ENCODE assay signal across 1 cellular context in the genomic region with DNA sequence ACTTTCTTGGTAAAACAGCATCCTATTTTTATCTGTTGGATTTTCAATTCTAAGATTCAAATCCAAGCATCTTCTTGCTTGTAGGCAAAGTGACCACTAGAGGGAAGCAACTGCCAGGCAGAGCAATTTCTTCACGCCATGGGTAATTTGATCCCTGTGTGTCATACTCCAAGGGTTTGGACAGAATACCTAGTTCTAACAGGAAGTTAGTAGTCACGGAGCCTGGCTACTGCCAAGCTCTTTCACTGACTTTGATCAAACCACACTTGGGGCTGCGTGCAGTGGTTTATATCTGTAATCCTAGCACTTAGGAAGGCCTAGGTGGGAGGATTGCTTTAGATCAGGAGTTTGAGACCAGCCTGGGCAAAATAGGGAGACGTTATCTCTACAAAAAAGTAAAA.
TF ChIP-seq lines count a peak whose summit lies in the region.

No MANE protein-coding gene starts in this region.

TF ChIP-seq in HEK293, 187 proteins besides CTCF, POLR2A, EP300 and RAD21 (continued from another document):
- TF ChIP-seq, protein P1, sequence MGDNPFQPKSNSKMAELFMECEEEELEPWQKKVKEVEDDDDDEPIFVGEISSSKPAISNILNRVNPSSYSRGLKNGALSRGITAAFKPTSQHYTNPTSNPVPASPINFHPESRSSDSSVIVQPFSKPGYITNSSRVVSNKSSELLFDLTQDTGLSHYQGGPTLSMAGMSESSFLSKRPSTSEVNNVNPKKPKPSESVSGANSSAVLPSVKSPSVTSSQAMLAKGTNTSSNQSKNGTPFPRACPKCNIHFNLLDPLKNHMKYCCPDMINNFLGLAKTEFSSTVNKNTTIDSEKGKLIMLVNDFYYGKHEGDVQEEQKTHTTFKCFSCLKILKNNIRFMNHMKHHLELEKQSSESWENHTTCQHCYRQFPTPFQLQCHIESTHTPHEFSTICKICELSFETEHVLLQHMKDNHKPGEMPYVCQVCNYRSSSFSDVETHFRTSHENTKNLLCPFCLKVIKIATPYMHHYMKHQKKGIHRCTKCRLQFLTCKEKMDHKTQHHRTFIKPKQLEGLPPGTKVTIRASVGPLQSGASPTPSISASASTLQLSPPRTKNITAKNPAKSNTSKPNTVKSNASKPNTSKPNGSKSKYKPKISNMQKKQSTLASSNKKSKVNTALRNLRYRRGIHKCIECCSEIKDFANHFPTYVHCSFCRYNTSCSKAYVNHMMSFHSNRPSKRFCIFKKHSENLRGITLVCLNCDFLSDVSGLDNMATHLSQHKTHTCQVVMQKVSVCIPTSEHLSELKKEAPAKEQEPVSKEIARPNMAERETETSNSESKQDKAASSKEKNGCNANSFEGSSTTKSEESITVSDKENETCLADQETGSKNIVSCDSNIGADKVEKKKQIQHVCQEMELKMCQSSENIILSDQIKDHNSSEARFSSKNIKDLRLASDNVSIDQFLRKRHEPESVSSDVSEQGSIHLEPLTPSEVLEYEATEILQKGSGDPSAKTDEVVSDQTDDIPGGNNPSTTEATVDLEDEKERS (tag by site-specific recombination; IDR thresholded peaks at IDR 0.05) = no peak
- no peak for TF ChIP-seq ZNF621 (tag by site-specific recombination; IDR thresholded peaks at IDR 0.05)
- no peak for TF ChIP-seq ZNF776 (tag by site-specific recombination; IDR thresholded peaks at IDR 0.05; ENCODE audit: borderline replicate concordance)
- no peak for TF ChIP-seq ZNF510 (tag by site-specific recombination; IDR thresholded peaks at IDR 0.05; ENCODE audit: insufficient replicate concordance)
- TF ChIP-seq ELK4 (IDR thresholded peaks at IDR 0.05; ENCODE audit: borderline replicate concordance, low read depth, low read length) = no peak
- TF ChIP-seq ZNF311 (tag by site-specific recombination; IDR thresholded peaks at IDR 0.05; ENCODE audit: borderline replicate concordance) = no peak
- no peak for TF ChIP-seq ZNF114 (tag by site-specific recombination; IDR thresholded peaks at IDR 0.05)
- TF ChIP-seq OVOL3 (tag by site-specific recombination; IDR thresholded peaks at IDR 0.05) = no peak
- no peak for TF ChIP-seq ZNF639 (tag by site-specific recombination; IDR thresholded peaks at IDR 0.05)
- TF ChIP-seq ZNF302 (tag by site-specific recombination; IDR thresholded peaks at IDR 0.05; ENCODE audit: low read depth) = no peak
- TF ChIP-seq ZNF214 (tag by site-specific recombination; IDR thresholded peaks at IDR 0.05; ENCODE audit: borderline replicate concordance) = no peak
- TF ChIP-seq WT1 (tag by site-specific recombination; IDR thresholded peaks at IDR 0.05) = no peak
- TF ChIP-seq ZBTB17 (tag by site-specific recombination; IDR thresholded peaks at IDR 0.05) = peak; percentile 55; the same call in 1 of the 2 replicates
- no peak for TF ChIP-seq GLI2 (tag by site-specific recombination; IDR thresholded peaks at IDR 0.05; ENCODE audit: borderline replicate concordance, low read depth)
- TF ChIP-seq ZNF16 (tag by site-specific recombination; IDR thresholded peaks at IDR 0.05; ENCODE audit: low read depth) = no peak
- no peak for TF ChIP-seq ZNF747 (tag by site-specific recombination; IDR thresholded peaks at IDR 0.05)
- TF ChIP-seq ZNF530 (tag by site-specific recombination; IDR thresholded peaks at IDR 0.05; ENCODE audit: low read depth) = no peak
- TF ChIP-seq ZNF560 (tag by site-specific recombination; IDR thresholded peaks at IDR 0.05; ENCODE audit: borderline replicate concordance) = no peak
- no peak for TF ChIP-seq ZNF138 (tag by site-specific recombination; IDR thresholded peaks at IDR 0.05; ENCODE audit: borderline replicate concordance)
- TF ChIP-seq OSR2 (tag by site-specific recombination; IDR thresholded peaks at IDR 0.05) = peak; percentile 22; the same call in 1 of the 2 replicates
- no peak for TF ChIP-seq MZF1 (tag by site-specific recombination; IDR thresholded peaks at IDR 0.05; ENCODE audit: borderline replicate concordance)
- TF ChIP-seq SP7 (tag by site-specific recombination; IDR thresholded peaks at IDR 0.05) = 0 out of 2 replicates have a peak, but pooled peaks have one; percentile 34
- no peak for TF ChIP-seq ZNF391 (tag by site-specific recombination; IDR thresholded peaks at IDR 0.05; ENCODE audit: borderline replicate concordance, low read depth)
- peak; percentile 55; the same call in 1 of the 2 replicates for TF ChIP-seq IKZF3 (tag by site-specific recombination; IDR thresholded peaks at IDR 0.05)
- TF ChIP-seq, protein P2, sequence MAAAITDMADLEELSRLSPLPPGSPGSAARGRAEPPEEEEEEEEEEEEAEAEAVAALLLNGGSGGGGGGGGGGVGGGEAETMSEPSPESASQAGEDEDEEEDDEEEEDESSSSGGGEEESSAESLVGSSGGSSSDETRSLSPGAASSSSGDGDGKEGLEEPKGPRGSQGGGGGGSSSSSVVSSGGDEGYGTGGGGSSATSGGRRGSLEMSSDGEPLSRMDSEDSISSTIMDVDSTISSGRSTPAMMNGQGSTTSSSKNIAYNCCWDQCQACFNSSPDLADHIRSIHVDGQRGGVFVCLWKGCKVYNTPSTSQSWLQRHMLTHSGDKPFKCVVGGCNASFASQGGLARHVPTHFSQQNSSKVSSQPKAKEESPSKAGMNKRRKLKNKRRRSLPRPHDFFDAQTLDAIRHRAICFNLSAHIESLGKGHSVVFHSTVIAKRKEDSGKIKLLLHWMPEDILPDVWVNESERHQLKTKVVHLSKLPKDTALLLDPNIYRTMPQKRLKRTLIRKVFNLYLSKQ (tag by site-specific recombination; IDR thresholded peaks at IDR 0.05; ENCODE audit: borderline replicate concordance) = no peak
- TF ChIP-seq ZSCAN23 (tag by site-specific recombination; IDR thresholded peaks at IDR 0.05) = no peak
- TF ChIP-seq YY2 (tag by site-specific recombination; IDR thresholded peaks at IDR 0.05) = no peak
- no peak for TF ChIP-seq GLI4 (tag by site-specific recombination; IDR thresholded peaks at IDR 0.05)
- TF ChIP-seq TRIM28 (IDR thresholded peaks at IDR 0.05; ENCODE audit: borderline replicate concordance, low read length) = peak; percentile 80
- no peak for TF ChIP-seq ZNF670 (tag by site-specific recombination; IDR thresholded peaks at IDR 0.05; ENCODE audit: low read depth)
- TF ChIP-seq ZNF19 (tag by site-specific recombination; IDR thresholded peaks at IDR 0.05; ENCODE audit: low read depth) = no peak
- peak; percentile 57; the same call in 1 of the 2 replicates for TF ChIP-seq ZNF660 (tag by site-specific recombination; IDR thresholded peaks at IDR 0.05)
- TF ChIP-seq, protein P3, sequence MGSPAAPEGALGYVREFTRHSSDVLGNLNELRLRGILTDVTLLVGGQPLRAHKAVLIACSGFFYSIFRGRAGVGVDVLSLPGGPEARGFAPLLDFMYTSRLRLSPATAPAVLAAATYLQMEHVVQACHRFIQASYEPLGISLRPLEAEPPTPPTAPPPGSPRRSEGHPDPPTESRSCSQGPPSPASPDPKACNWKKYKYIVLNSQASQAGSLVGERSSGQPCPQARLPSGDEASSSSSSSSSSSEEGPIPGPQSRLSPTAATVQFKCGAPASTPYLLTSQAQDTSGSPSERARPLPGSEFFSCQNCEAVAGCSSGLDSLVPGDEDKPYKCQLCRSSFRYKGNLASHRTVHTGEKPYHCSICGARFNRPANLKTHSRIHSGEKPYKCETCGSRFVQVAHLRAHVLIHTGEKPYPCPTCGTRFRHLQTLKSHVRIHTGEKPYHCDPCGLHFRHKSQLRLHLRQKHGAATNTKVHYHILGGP (tag by site-specific recombination; IDR thresholded peaks at IDR 0.05) = no peak
- no peak for TF ChIP-seq SETDB1 (IDR thresholded peaks at IDR 0.05; ENCODE audit: insufficient read length, low read length)
- TF ChIP-seq ZNF324 (tag by site-specific recombination; IDR thresholded peaks at IDR 0.05) = no peak
- TF ChIP-seq ZNF558 (tag by site-specific recombination; IDR thresholded peaks at IDR 0.05) = no peak
